1 cellular context compared by ENCODE assay signal in genomic region chr6:9796827-9797226, GRCh38.
A peak's percentile ranks its signal among the peaks of the same experiment; 100 is the strongest.
TF ChIP-seq lines count a peak whose summit lies in the region.

No MANE protein-coding gene starts in this region.

TF ChIP-seq in HepG2, 621 proteins besides CTCF, POLR2A, EP300 and RAD21:
- TF ChIP-seq, protein P1, sequence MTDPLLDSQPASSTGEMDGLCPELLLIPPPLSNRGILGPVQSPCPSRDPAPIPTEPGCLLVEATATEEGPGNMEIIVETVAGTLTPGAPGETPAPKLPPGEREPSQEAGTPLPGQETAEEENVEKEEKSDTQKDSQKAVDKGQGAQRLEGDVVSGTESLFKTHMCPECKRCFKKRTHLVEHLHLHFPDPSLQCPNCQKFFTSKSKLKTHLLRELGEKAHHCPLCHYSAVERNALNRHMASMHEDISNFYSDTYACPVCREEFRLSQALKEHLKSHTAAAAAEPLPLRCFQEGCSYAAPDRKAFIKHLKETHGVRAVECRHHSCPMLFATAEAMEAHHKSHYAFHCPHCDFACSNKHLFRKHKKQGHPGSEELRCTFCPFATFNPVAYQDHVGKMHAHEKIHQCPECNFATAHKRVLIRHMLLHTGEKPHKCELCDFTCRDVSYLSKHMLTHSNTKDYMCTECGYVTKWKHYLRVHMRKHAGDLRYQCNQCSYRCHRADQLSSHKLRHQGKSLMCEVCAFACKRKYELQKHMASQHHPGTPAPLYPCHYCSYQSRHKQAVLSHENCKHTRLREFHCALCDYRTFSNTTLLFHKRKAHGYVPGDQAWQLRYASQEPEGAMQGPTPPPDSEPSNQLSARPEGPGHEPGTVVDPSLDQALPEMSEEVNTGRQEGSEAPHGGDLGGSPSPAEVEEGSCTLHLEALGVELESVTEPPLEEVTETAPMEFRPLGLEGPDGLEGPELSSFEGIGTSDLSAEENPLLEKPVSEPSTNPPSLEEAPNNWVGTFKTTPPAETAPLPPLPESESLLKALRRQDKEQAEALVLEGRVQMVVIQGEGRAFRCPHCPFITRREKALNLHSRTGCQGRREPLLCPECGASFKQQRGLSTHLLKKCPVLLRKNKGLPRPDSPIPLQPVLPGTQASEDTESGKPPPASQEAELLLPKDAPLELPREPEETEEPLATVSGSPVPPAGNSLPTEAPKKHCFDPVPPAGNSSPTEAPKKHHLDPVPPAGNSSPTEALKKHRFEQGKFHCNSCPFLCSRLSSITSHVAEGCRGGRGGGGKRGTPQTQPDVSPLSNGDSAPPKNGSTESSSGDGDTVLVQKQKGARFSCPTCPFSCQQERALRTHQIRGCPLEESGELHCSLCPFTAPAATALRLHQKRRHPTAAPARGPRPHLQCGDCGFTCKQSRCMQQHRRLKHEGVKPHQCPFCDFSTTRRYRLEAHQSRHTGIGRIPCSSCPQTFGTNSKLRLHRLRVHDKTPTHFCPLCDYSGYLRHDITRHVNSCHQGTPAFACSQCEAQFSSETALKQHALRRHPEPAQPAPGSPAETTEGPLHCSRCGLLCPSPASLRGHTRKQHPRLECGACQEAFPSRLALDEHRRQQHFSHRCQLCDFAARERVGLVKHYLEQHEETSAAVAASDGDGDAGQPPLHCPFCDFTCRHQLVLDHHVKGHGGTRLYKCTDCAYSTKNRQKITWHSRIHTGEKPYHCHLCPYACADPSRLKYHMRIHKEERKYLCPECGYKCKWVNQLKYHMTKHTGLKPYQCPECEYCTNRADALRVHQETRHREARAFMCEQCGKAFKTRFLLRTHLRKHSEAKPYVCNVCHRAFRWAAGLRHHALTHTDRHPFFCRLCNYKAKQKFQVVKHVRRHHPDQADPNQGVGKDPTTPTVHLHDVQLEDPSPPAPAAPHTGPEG (CRISPR knock-in tag; IDR thresholded peaks at IDR 0.05): no peak
- TF ChIP-seq PCBP1 (IDR thresholded peaks at IDR 0.05; ENCODE audit: borderline replicate concordance, low read depth, low read length) (0 out of 2 replicates have a peak, but pooled peaks have one; percentile 61), KIAA2018 (CRISPR knock-in tag; IDR thresholded peaks at IDR 0.05; ENCODE audit: borderline replicate concordance) (no peak), ZNF792 (CRISPR knock-in tag; IDR thresholded peaks at IDR 0.05) (no peak), NFE2L2 (IDR thresholded peaks at IDR 0.05; ENCODE audit: low read length) (no peak), ZNF331 (CRISPR knock-in tag; IDR thresholded peaks at IDR 0.05) (no peak), ZNF160 (CRISPR knock-in tag; IDR thresholded peaks at IDR 0.05) (no peak), HNRNPK (IDR thresholded peaks at IDR 0.05; ENCODE audit: low read depth, low read length, poor library complexity, severe bottlenecking) (peak; percentile 93), SKI (IDR thresholded peaks at IDR 0.05; ENCODE audit: partially characterized antibody) (no peak), SP4 (CRISPR knock-in tag; IDR thresholded peaks at IDR 0.05) (no peak), ZNF383 (CRISPR knock-in tag; IDR thresholded peaks at IDR 0.05; ENCODE audit: borderline replicate concordance) (no peak)
- TF ChIP-seq, protein P2, sequence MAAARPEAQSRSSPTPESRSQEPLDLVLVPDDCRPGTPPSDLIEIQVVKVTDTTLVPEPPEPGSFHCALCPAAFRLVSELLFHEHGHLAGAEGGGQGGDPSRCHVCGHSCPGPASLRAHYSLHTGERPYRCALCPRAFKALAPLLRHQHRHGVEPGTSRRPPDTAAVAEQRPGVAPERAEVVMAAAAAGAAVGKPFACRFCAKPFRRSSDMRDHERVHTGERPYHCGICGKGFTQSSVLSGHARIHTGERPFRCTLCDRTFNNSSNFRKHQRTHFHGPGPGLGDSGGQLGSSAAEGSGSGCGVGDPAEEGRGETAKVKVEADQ (CRISPR knock-in tag; IDR thresholded peaks at IDR 0.05; ENCODE audit: borderline replicate concordance): no peak
- TF ChIP-seq, protein P3, sequence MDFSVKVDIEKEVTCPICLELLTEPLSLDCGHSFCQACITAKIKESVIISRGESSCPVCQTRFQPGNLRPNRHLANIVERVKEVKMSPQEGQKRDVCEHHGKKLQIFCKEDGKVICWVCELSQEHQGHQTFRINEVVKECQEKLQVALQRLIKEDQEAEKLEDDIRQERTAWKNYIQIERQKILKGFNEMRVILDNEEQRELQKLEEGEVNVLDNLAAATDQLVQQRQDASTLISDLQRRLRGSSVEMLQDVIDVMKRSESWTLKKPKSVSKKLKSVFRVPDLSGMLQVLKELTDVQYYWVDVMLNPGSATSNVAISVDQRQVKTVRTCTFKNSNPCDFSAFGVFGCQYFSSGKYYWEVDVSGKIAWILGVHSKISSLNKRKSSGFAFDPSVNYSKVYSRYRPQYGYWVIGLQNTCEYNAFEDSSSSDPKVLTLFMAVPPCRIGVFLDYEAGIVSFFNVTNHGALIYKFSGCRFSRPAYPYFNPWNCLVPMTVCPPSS (IDR thresholded peaks at IDR 0.05): no peak
TF ChIP-seq in HepG2: peak in this region for 2.
